In the genomic region with DNA sequence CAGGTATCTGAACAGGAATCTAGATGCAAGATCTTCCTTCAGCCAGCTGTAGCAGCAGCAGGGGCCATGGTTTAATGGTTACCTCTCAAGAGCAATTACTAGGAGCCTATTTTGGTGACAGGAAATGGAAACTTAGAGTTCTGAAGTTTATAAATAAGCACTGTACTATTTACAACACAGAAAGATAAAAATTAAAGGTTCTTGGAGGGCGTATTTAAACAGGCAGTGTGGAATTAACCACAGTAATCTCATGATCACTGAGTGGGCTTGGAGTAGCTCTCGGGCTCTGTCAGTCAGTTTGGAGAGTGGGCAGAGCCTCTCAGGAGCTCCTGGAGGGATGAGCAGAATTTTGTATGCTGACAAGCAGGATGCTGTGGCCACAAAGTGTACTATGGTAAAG, we compare ENCODE assay signal across 15 cellular contexts. TPM values are rescaled to one million over a fixed set of nuclear protein-coding genes. Genes with fewer than 3 reads are reported as not detected.
DNase-seq lines count a peak whose midpoint lies in the region; ATAC-seq and TF ChIP-seq lines count a peak whose summit lies in the region.
"Had no signal": no experiment of that assay in that cellular context is flagged by ENCODE, and none has a peak within 500 bp of the region (broad histone marks: within the 10 kb centered on the region; RNA-seq: fewer than 3 reads in every experiment).

No MANE protein-coding gene starts in this region.

- H3K36me3 Mint-ChIP-seq in stimulated activated effector memory CD8-positive, alpha-beta T cell treated with anti-CD3 and anti-CD28 coated beads, Interleukin-12 subunit alpha, Interleukin-12 subunit beta, amount 100 ng/mL, for 72 hours: no peaks in the 10 kb centered on the region
- H3K36me3 Mint-ChIP-seq: activated naive CD4-positive, alpha-beta T cell treated with anti-CD3 and anti-CD28 coated beads, Interleukin-2, amount 50 U/mL, for 24 hours; mesothelial cell of epicardium had no signal

- no peak overlapping the region for H3K4me3 ChIP-seq in lower leg skin (ENCODE audit: low read depth, poor library complexity, severe bottlenecking)
- H3K4me3 ChIP-seq: right lobe of liver had no signal

- intact Hi-C loops in lower leg skin (cut with DNase I; ENCODE audit: low total_unique reads): no loop called here

- no peak overlapping the region for H3K4me3 Mint-ChIP-seq in stimulated activated effector memory CD8-positive, alpha-beta T cell treated with anti-CD3 and anti-CD28 coated beads, Interleukin-12 subunit alpha, Interleukin-12 subunit beta, amount 100 ng/mL, for 72 hours
- H3K4me3 Mint-ChIP-seq: activated naive CD4-positive, alpha-beta T cell treated with anti-CD3 and anti-CD28 coated beads, Interleukin-2, amount 50 U/mL, for 24 hours; dendritic cell treated with granulocyte-macrophage colony-stimulating factor and Interleukin-4, amounts not matched to agents 40 ng/mL and 50 ng/mL, for 4 days; mesothelial cell of epicardium had no signal

- H3K27ac Mint-ChIP-seq in stimulated activated effector memory CD8-positive, alpha-beta T cell treated with anti-CD3 and anti-CD28 coated beads, Interleukin-12 subunit alpha, Interleukin-12 subunit beta, amount 100 ng/mL, for 72 hours: peak overlapping the region; percentile 11
- H3K27ac Mint-ChIP-seq: activated naive CD4-positive, alpha-beta T cell treated with anti-CD3 and anti-CD28 coated beads, Interleukin-2, amount 50 U/mL, for 24 hours; dendritic cell treated with granulocyte-macrophage colony-stimulating factor and Interleukin-4, amounts not matched to agents 40 ng/mL and 50 ng/mL, for 4 days; mesothelial cell of epicardium had no signal

- WGBS in lower leg skin, 2 donors: 45 to 57% methylated on average over 2 of the region's 2 CpGs

- H3K9me3 Mint-ChIP-seq in stimulated activated effector memory CD8-positive, alpha-beta T cell treated with anti-CD3 and anti-CD28 coated beads, Interleukin-12 subunit alpha, Interleukin-12 subunit beta, amount 100 ng/mL, for 72 hours: no peaks in the 10 kb centered on the region
- H3K9me3 Mint-ChIP-seq: activated naive CD4-positive, alpha-beta T cell treated with anti-CD3 and anti-CD28 coated beads, Interleukin-2, amount 50 U/mL, for 24 hours; dendritic cell treated with granulocyte-macrophage colony-stimulating factor and Interleukin-4, amounts not matched to agents 40 ng/mL and 50 ng/mL, for 4 days; mesothelial cell of epicardium had no signal

- ATAC-seq in GM18909 (IDR thresholded peaks at IDR 0.05; ENCODE audit: poor library complexity, unreplicated experiment) (peak; percentile 73), GM21576 (IDR thresholded peaks at IDR 0.05; ENCODE audit: unreplicated experiment) (peak; percentile 79), HG03196 (IDR thresholded peaks at IDR 0.05; ENCODE audit: unreplicated experiment) (peak; percentile 77)
- no peak for ATAC-seq in stimulated activated effector memory CD8-positive, alpha-beta T cell treated with anti-CD3 and anti-CD28 coated beads, Interleukin-12 subunit alpha, Interleukin-12 subunit beta, amount 100 ng/mL, for 72 hours
- ATAC-seq: right lobe of liver had no signal

- no peak for TF ChIP-seq POLR2A in lower leg skin (IDR thresholded peaks at IDR 0.05)

- no peak for DNase-seq in stimulated activated effector memory CD8-positive, alpha-beta T cell treated with anti-CD3 and anti-CD28 coated beads, Interleukin-12 subunit alpha, Interleukin-12 subunit beta, amount 100 ng/mL, for 72 hours (ENCODE audit: low spot score in 2 of 2)
- DNase-seq in NCI-H526 (lab: John Stamatoyannopoulos, UW): no peak
- DNase-seq in NCI-H345 (lab: John Stamatoyannopoulos, UW): no peak
- no peak for DNase-seq in lower leg skin (ENCODE audit: low spot score in 2 of 2)
- DNase-seq: activated CD4-positive, alpha-beta T cell treated with anti-CD3 and anti-CD28 coated beads, Interleukin-2, amount 50 U/mL, for 4 hours; DMS79 treated with DMSO at 0.1 percent for 48 hours; hippocampal formation; NCI-H1694; right lobe of liver had no signal

- no peaks in the 10 kb centered on the region for H3K4me1 Mint-ChIP-seq in stimulated activated effector memory CD8-positive, alpha-beta T cell treated with anti-CD3 and anti-CD28 coated beads, Interleukin-12 subunit alpha, Interleukin-12 subunit beta, amount 100 ng/mL, for 72 hours
- H3K4me1 Mint-ChIP-seq: activated naive CD4-positive, alpha-beta T cell treated with anti-CD3 and anti-CD28 coated beads, Interleukin-2, amount 50 U/mL, for 24 hours; mesothelial cell of epicardium had no signal

- TF ChIP-seq CTCF in lower leg skin (IDR thresholded peaks at IDR 0.05): no peak

RNA-seq across cellular contexts. Expression of a gene that starts 10.2 kb away (rescaled TPM):
- not detected for total RNA-seq in lower leg skin
- total RNA-seq: mesothelial cell of epicardium had no signal

RNA-seq across cellular contexts. Expression of a gene that starts 35.4 kb away (rescaled TPM):
- total RNA-seq in lower leg skin: not detected
- total RNA-seq: right lobe of liver had no signal
